Comparison of ENCODE assay signal across 24 cellular contexts in genomic region chrX:22088326-22088725, GRCh38.
"Had no signal": no experiment of that assay in that cellular context is flagged by ENCODE, and none has a peak within 500 bp of the region (broad histone marks: within the 10 kb centered on the region; RNA-seq: fewer than 3 reads in every experiment).

No MANE protein-coding gene starts in this region.

- H3K36me3 Mint-ChIP-seq: naive thymus-derived CD8-positive, alpha-beta T cell; type B pancreatic cell had no signal

- H3K27ac Mint-ChIP-seq: activated B cell treated with CpG ODN at 0.5 μM for 24 hours; naive thymus-derived CD8-positive, alpha-beta T cell; T-helper 2 cell treated with Interferon-gamma antibody and Interleukin-4, amounts not matched to agents 5 μg/mL and 100 μg/mL, for 36 hours; type B pancreatic cell had no signal

- DNase-seq: activated B cell treated with CpG ODN at 0.5 μM for 24 hours; activated effector memory CD4-positive, alpha-beta T cell treated with Interleukin-2 at 50 U/mL for 16 hours; activated naive CD4-positive, alpha-beta T cell treated with Interleukin-2 at 50 U/mL for 16 hours; adrenal gland; aorta; brain microvascular endothelial cell; dorsolateral prefrontal cortex; effector memory CD4-positive, alpha-beta T cell; left lung; lower lobe of right lung; mesenchymal stem cell; naive thymus-derived CD8-positive, alpha-beta T cell; nucleus accumbens; pancreas; psoas muscle; sigmoid colon; small intestine; stimulated activated naive CD4-positive, alpha-beta T cell; substantia nigra; T-helper 1 cell; uterus had no signal

- ATAC-seq: left lung; lower lobe of right lung; naive thymus-derived CD8-positive, alpha-beta T cell; pancreas; psoas muscle had no signal

- H3K9me3 Mint-ChIP-seq: activated B cell treated with CpG ODN at 0.5 μM for 24 hours; naive thymus-derived CD8-positive, alpha-beta T cell; neural crest cell; T-helper 2 cell treated with Interferon-gamma antibody and Interleukin-4, amounts not matched to agents 5 μg/mL and 100 μg/mL, for 36 hours had no signal

- H3K27me3 Mint-ChIP-seq: activated B cell treated with CpG ODN at 0.5 μM for 24 hours; naive thymus-derived CD8-positive, alpha-beta T cell; type B pancreatic cell had no signal

- H3K4me1 Mint-ChIP-seq: activated B cell treated with CpG ODN at 0.5 μM for 24 hours; naive thymus-derived CD8-positive, alpha-beta T cell had no signal

- H3K4me3 Mint-ChIP-seq: activated B cell treated with CpG ODN at 0.5 μM for 24 hours; naive thymus-derived CD8-positive, alpha-beta T cell; neural crest cell; T-helper 2 cell treated with Interferon-gamma antibody and Interleukin-4, amounts not matched to agents 5 μg/mL and 100 μg/mL, for 36 hours; type B pancreatic cell had no signal
